24 cellular contexts compared by ENCODE assay signal in genomic region chr16:80299416-80299815, GRCh38.
DNase-seq lines count a peak whose midpoint lies in the region; ATAC-seq and TF ChIP-seq lines count a peak whose summit lies in the region.
"Had no signal": no experiment of that assay in that cellular context is flagged by ENCODE, and none has a peak within 500 bp of the region (broad histone marks: within the 10 kb centered on the region; RNA-seq: fewer than 3 reads in every experiment).

No MANE protein-coding gene starts in this region.

- H3K4me1 Mint-ChIP-seq in activated CD4-positive, alpha-beta T cell treated with anti-CD3 and anti-CD28 coated beads for 36 hours = no peaks in the 10 kb centered on the region
- H3K4me1 Mint-ChIP-seq: activated CD4-positive, alpha-beta memory T cell treated with anti-CD3 and anti-CD28 coated beads, Interleukin-2, amount 10 ng/mL, durations not matched to agents 7 days and 5 days had no signal

- no peak overlapping the region for H3K9ac ChIP-seq in skeletal muscle satellite cell (ENCODE audit: low read depth, low read length)
- H3K9ac ChIP-seq: BLaER1 had no signal

- no peak for TF ChIP-seq CTCF in fibroblast of the aortic adventitia (IDR thresholded peaks at IDR 0.05; ENCODE audit: insufficient read depth, low read length)

- H3K27me3 ChIP-seq in SJCRH30 = no peaks in the 10 kb centered on the region
- no peaks in the 10 kb centered on the region for H3K27me3 ChIP-seq in skeletal muscle satellite cell (ENCODE audit: control insufficient read depth, insufficient read depth, low read length)
- H3K27me3 ChIP-seq: BLaER1, left lung, testis, vagina had no signal

- intact Hi-C loops in activated CD4-positive, alpha-beta T cell treated with anti-CD3 and anti-CD28 coated beads for 36 hours (cut with DNase I, micrococcal nuclease) = no loop called here

- peaks cover 19% of the 10 kb centered on the region for H3K27me3 Mint-ChIP-seq in activated CD4-positive, alpha-beta T cell treated with anti-CD3 and anti-CD28 coated beads for 36 hours

- DNase-seq in NCI-H2029 (lab: John Stamatoyannopoulos, UW) (peak; percentile 1), NCI-H2029 treated with DMSO at 0.1 percent for 48 hours (lab: John Stamatoyannopoulos, UW) (no peak), SJCRH30 (peak; percentile 1 to 9), fibroblast of the aortic adventitia (ENCODE audit: low read depth) (peak; percentile 16), NCI-H2196 treated with DMSO at 0.1 percent for 48 hours (lab: John Stamatoyannopoulos, UW; ENCODE audit: unreplicated experiment) (no peak), HEK293T (ENCODE audit: extremely low spot score) (no peak)
- no peak for DNase-seq in activated CD4-positive, alpha-beta T cell treated with anti-CD3 and anti-CD28 coated beads for 36 hours
- DNase-seq: 8988T; activated CD4-positive, alpha-beta memory T cell treated with anti-CD3 and anti-CD28 coated beads, Interleukin-2, amount 10 ng/mL, durations not matched to agents 7 days and 5 days; activated CD4-positive, CD25-positive, alpha-beta regulatory T cell; activated gamma-delta T cell treated with Interleukin-2 at 50 U/mL for 16 hours; amygdala; cerebellar nuclear complex; erythroblast; left lung; NCI-H1092; NCI-H1930; NCI-H446 treated with DMSO at 0.1 percent for 48 hours; retina; T-helper 9 cell; testis had no signal

- H3K36me3 ChIP-seq in SJCRH30 (no peaks in the 10 kb centered on the region), skeletal muscle satellite cell (ENCODE audit: insufficient read depth, low read length) (no peaks in the 10 kb centered on the region)
- H3K36me3 ChIP-seq: BLaER1, left lung, vagina had no signal

- no peak for ATAC-seq in activated CD4-positive, alpha-beta T cell treated with anti-CD3 and anti-CD28 coated beads for 36 hours
- ATAC-seq: left lung had no signal

- CTCF ChIA-PET in HEK293T (lab: Yijun Ruan, JAX) = no interaction called here
- CTCF ChIA-PET in activated CD4-positive, alpha-beta T cell treated with anti-CD3 and anti-CD28 coated beads for 36 hours (lab: Charles Lee) = no interaction called here

- no peak overlapping the region for H3K27ac ChIP-seq in SJCRH30
- H3K27ac ChIP-seq: BLaER1, left lung, testis, vagina had no signal

- no peaks in the 10 kb centered on the region for H3K9me3 ChIP-seq in SJCRH30 (replicated peaks)
- H3K9me3 ChIP-seq in skeletal muscle satellite cell (replicated peaks; ENCODE audit: low read length) = no peaks in the 10 kb centered on the region
- H3K9me3 ChIP-seq: BLaER1, left lung, testis, vagina had no signal

- no peak overlapping the region for H3K4me3 Mint-ChIP-seq in activated CD4-positive, alpha-beta T cell treated with anti-CD3 and anti-CD28 coated beads for 36 hours
- H3K4me3 Mint-ChIP-seq: activated CD4-positive, alpha-beta memory T cell treated with anti-CD3 and anti-CD28 coated beads, Interleukin-2, amount 10 ng/mL, durations not matched to agents 7 days and 5 days had no signal

- POLR2A ChIA-PET in HEK293T (lab: Yijun Ruan, JAX) = no interaction called here
- POLR2A ChIA-PET in activated CD4-positive, alpha-beta T cell treated with anti-CD3 and anti-CD28 coated beads for 36 hours (lab: Charles Lee) = no interaction called here

- H3K4me2 ChIP-seq in skeletal muscle satellite cell (ENCODE audit: low read length) = peak overlapping the region; percentile 1
- H3K4me2 ChIP-seq: BLaER1 had no signal

- H3K9me3 Mint-ChIP-seq in activated CD4-positive, alpha-beta T cell treated with anti-CD3 and anti-CD28 coated beads for 36 hours (ENCODE audit: low read depth) = no peaks in the 10 kb centered on the region
- H3K9me3 Mint-ChIP-seq: activated CD4-positive, alpha-beta memory T cell treated with anti-CD3 and anti-CD28 coated beads, Interleukin-2, amount 10 ng/mL, durations not matched to agents 7 days and 5 days had no signal

- H3K36me3 Mint-ChIP-seq in activated CD4-positive, alpha-beta T cell treated with anti-CD3 and anti-CD28 coated beads for 36 hours (ENCODE audit: low read depth) = no peaks in the 10 kb centered on the region

- H3K4me1 ChIP-seq in SJCRH30 (no peaks in the 10 kb centered on the region), skeletal muscle satellite cell (ENCODE audit: control insufficient read depth, insufficient read depth, low read length) (peaks cover 35% of the 10 kb centered on the region)
- H3K4me1 ChIP-seq: BLaER1, left lung, testis, vagina had no signal

- no peak overlapping the region for H3K27ac Mint-ChIP-seq in activated CD4-positive, alpha-beta T cell treated with anti-CD3 and anti-CD28 coated beads for 36 hours
- H3K27ac Mint-ChIP-seq: activated CD4-positive, alpha-beta memory T cell treated with anti-CD3 and anti-CD28 coated beads, Interleukin-2, amount 10 ng/mL, durations not matched to agents 7 days and 5 days had no signal

- H3K4me3 ChIP-seq in SJCRH30 (no peak overlapping the region), fibroblast of the aortic adventitia (ENCODE audit: low read depth, low read length) (no peak overlapping the region), skeletal muscle satellite cell (ENCODE audit: low read length) (no peak overlapping the region)
- H3K4me3 ChIP-seq: BLaER1, left lung, testis, vagina had no signal

TF ChIP-seq in HEK293T, 16 proteins besides CTCF, POLR2A, EP300 and RAD21:
- TF ChIP-seq HDGF (IDR thresholded peaks at IDR 0.05; ENCODE audit: borderline replicate concordance) (no peak), SP1 (IDR thresholded peaks at IDR 0.05) (no peak), ZNF384 (IDR thresholded peaks at IDR 0.05) (no peak), L3MBTL2 (conservative IDR thresholded peaks at IDR 0.05) (no peak), NFRKB (IDR thresholded peaks at IDR 0.05) (no peak), ARNT (IDR thresholded peaks at IDR 0.05) (no peak)

Comparison
In these comparisons a context has a peak if more than half of its experiments do, and no peak if none do; other contexts are left out.
1. DNase-seq: peak in NCI-H2029 (single experiment), SJCRH30 (2 of 2) and fibroblast of the aortic adventitia (single experiment); none in NCI-H2029 treated with DMSO at 0.1 percent for 48 hours (single experiment), NCI-H2196 treated with DMSO at 0.1 percent for 48 hours (single experiment), HEK293T (single experiment) and activated CD4-positive, alpha-beta T cell treated with anti-CD3 and anti-CD28 coated beads for 36 hours (single experiment).